In genomic region chr2:241218131-241219029, GRCh38 we compare ENCODE assay signal across 8 cellular contexts. TPM values are rescaled to one million over a fixed set of nuclear protein-coding genes. Genes with fewer than 3 reads are reported as not detected.
DNase-seq lines count a peak whose midpoint lies in the region; TF ChIP-seq lines count a peak whose summit lies in the region.

No MANE protein-coding gene starts in this region.

- intact Hi-C loops in Calu3 (cut with micrococcal nuclease; ENCODE audit: unreplicated experiment), result no loop called here
- intact Hi-C loops in MCF 10A (cut with micrococcal nuclease), result loop anchor here (10.0 kb wide), 1 partner anchor 364 kb away; no protein-coding TSS in a partner anchor

- H3K9me3 Mint-ChIP-seq in Calu3 (ENCODE audit: low read depth, unreplicated experiment) (no peaks in the 10 kb centered on the region), MCF 10A (ENCODE audit: unreplicated experiment) (no peaks in the 10 kb centered on the region)

- TF ChIP-seq CTCF in Calu3 (IDR thresholded peaks at IDR 0.05; ENCODE audit: unreplicated experiment) (no peak), MCF 10A (IDR thresholded peaks at IDR 0.05; ENCODE audit: unreplicated experiment) (no peak)

- POLR2A ChIA-PET in MCF 10A (lab: Yijun Ruan, JAX), result interaction anchor here (0.6 to 1.0 kb wide), 2 partner anchors 74 to 289 kb away, joined by 3 read pairs; no protein-coding TSS in a partner anchor

- peak; percentile 64 for DNase-seq in Calu3
- peak; percentile 71 for DNase-seq in HK-2 (ENCODE audit: unreplicated experiment)
- DNase-seq in T follicular helper cell (ENCODE audit: low read depth), result peak; percentile 18
- DNase-seq in MCF 10A (ENCODE audit: unreplicated experiment), result peak; percentile 26
- DNase-seq in iPS-NIHi7 (ENCODE audit: extremely low spot score), result peak; percentile 79
- peak; percentile 32 for DNase-seq in stimulated activated CD4-positive, alpha-beta T cell treated with anti-CD3 and anti-CD28 coated beads, Interleukin-12 subunit alpha, Interleukin-12 subunit beta, amount 100 ng/mL, for 4 hours
- DNase-seq in NK-92 treated with Interleukin-12 subunit alpha and Interleukin-12 subunit beta, amount 100 ng/mL, for 24 hours (lab: John Stamatoyannopoulos, UW), result no peak
- DNase-seq in MV-4-11 (lab: John Stamatoyannopoulos, UW), result no peak

- BruUV-seq in Calu3 (replicated peaks; lab: Mats Ljungman, UMichigan) (no TSS peak), MCF 10A (replicated peaks; lab: Mats Ljungman, UMichigan) (no TSS peak)

- H3K27ac Mint-ChIP-seq in Calu3 (ENCODE audit: unreplicated experiment) (peak overlapping the region; percentile 64), MCF 10A (ENCODE audit: low read depth, unreplicated experiment) (peak overlapping the region; percentile 54)

- H3K4me3 Mint-ChIP-seq in Calu3 (ENCODE audit: low read depth, unreplicated experiment), result peak overlapping the region; percentile 81
- peak overlapping the region; percentile 74 for H3K4me3 Mint-ChIP-seq in MCF 10A (ENCODE audit: unreplicated experiment)

- CTCF ChIA-PET in Calu3 (lab: Charles Lee) (interaction anchor here (1.0 kb wide), 1 partner anchor 140 kb away, joined by 3 read pairs; no protein-coding TSS in a partner anchor), MCF 10A (lab: Yijun Ruan, JAX) (interaction anchor here (0.6 to 1.9 kb wide), 4 partner anchors 10 to 367 kb away, joined by 3 to 9 read pairs (median 5); no protein-coding TSS in a partner anchor)

- H3K27me3 Mint-ChIP-seq in Calu3 (ENCODE audit: unreplicated experiment), result peaks cover 30% of the 10 kb centered on the region
- peaks cover 8% of the 10 kb centered on the region for H3K27me3 Mint-ChIP-seq in MCF 10A (ENCODE audit: insufficient read depth, unreplicated experiment)

- peaks cover 54% of the 10 kb centered on the region for H3K36me3 Mint-ChIP-seq in Calu3 (ENCODE audit: insufficient read depth, unreplicated experiment)
- H3K36me3 Mint-ChIP-seq in MCF 10A (ENCODE audit: insufficient read depth, unreplicated experiment), result peaks cover 6% of the 10 kb centered on the region

- H3K4me1 Mint-ChIP-seq in Calu3 (ENCODE audit: low read depth, unreplicated experiment) (peaks cover 13% of the 10 kb centered on the region), MCF 10A (ENCODE audit: insufficient read depth, unreplicated experiment) (no peaks in the 10 kb centered on the region)

RNA-seq across cellular contexts. Expression of gene ANO7, which starts 29.9 kb away (rescaled TPM):
- total RNA-seq in Calu3 (2022), result 7.7 and 8.0 TPM in 2 replicates
- total RNA-seq in MCF 10A (2022), result 0.14 and 0.15 TPM in 2 replicates

Comparison
In these comparisons a context has a peak if more than half of its experiments do, and no peak if none do; other contexts are left out.
1. DNase-seq: peak in Calu3 (single experiment), HK-2 (single experiment), T follicular helper cell (single experiment), MCF 10A (single experiment), iPS-NIHi7 (single experiment) and stimulated activated CD4-positive, alpha-beta T cell treated with anti-CD3 and anti-CD28 coated beads, Interleukin-12 subunit alpha, Interleukin-12 subunit beta, amount 100 ng/mL, for 4 hours (single experiment); none in NK-92 treated with Interleukin-12 subunit alpha and Interleukin-12 subunit beta, amount 100 ng/mL, for 24 hours (single experiment) and MV-4-11 (single experiment).